ENCODE assay signal across 1 cellular context in genomic region chr1:100933555-100933954, GRCh38.
TF ChIP-seq lines count a peak whose summit lies in the region.

No MANE protein-coding gene starts in this region.

TF ChIP-seq in HEK293, 187 proteins besides CTCF, POLR2A, EP300 and RAD21 (continued from another document):
- TF ChIP-seq ZNF146 (tag by site-specific recombination; IDR thresholded peaks at IDR 0.05), result peak; percentile 97
TF ChIP-seq in HEK293: peak in this region for 3; not testable (repeated sequence) for 184.
